26 cellular contexts compared by ENCODE assay signal in genomic region chr16:83070416-83071199, GRCh38.
"Had no signal": no experiment of that assay in that cellular context is flagged by ENCODE, and none has a peak within 500 bp of the region (broad histone marks: within the 10 kb centered on the region; RNA-seq: fewer than 3 reads in every experiment).

No MANE protein-coding gene starts in this region.

- H3K27me3 Mint-ChIP-seq: activated naive CD4-positive, alpha-beta T cell treated with anti-CD3 and anti-CD28 coated beads, Interleukin-2, amount 50 U/mL, for 24 hours had no signal

- H3K27me3 ChIP-seq: esophagus muscularis mucosa, heart right ventricle, left lung had no signal

- H3K9me3 ChIP-seq: esophagus muscularis mucosa, heart right ventricle, left lung, pancreas, psoas muscle, stomach had no signal

- H3K4me3 Mint-ChIP-seq: activated CD8-positive, alpha-beta T cell treated with anti-CD3 and anti-CD28 coated beads, Interleukin-2, amount 10 ng/mL, durations not matched to agents 7 days and 5 days; activated naive CD4-positive, alpha-beta T cell treated with anti-CD3 and anti-CD28 coated beads, Interleukin-2, amount 50 U/mL, for 24 hours; activated T-helper 1 cell treated with anti-CD3 and anti-CD28 coated beads, Interleukin-12 subunit alpha, Interleukin-12 subunit beta, Interleukin-2, Interleukin-4 antibody, amounts not matched to agents 30 ng/mL and 10 ng/mL and 1 ng/mL, durations not matched to agents 14 hours and 24 hours and 36 hours; brain; natural killer cell treated with Interleukin-12 subunit alpha and Interleukin-12 subunit beta and Interleukin-15 and Interleukin-18, amount 100 ng/mL, for 72 hours; stimulated activated effector memory CD8-positive, alpha-beta T cell treated with anti-CD3 and anti-CD28 coated beads, Interleukin-12 subunit alpha, Interleukin-12 subunit beta, amount 100 ng/mL, for 72 hours; type B pancreatic cell had no signal

- H3K27ac ChIP-seq: esophagus muscularis mucosa, heart right ventricle, left lung, pancreas, psoas muscle, stomach, WERI-Rb-1 had no signal

- H3K4me1 Mint-ChIP-seq: activated naive CD4-positive, alpha-beta T cell treated with anti-CD3 and anti-CD28 coated beads, Interleukin-2, amount 50 U/mL, for 24 hours; brain; stimulated activated effector memory CD8-positive, alpha-beta T cell treated with anti-CD3 and anti-CD28 coated beads, Interleukin-12 subunit alpha, Interleukin-12 subunit beta, amount 100 ng/mL, for 72 hours had no signal

- H3K36me3 Mint-ChIP-seq: activated naive CD4-positive, alpha-beta T cell treated with anti-CD3 and anti-CD28 coated beads, Interleukin-2, amount 50 U/mL, for 24 hours; brain; stimulated activated effector memory CD8-positive, alpha-beta T cell treated with anti-CD3 and anti-CD28 coated beads, Interleukin-12 subunit alpha, Interleukin-12 subunit beta, amount 100 ng/mL, for 72 hours; type B pancreatic cell had no signal

- H3K27ac Mint-ChIP-seq: activated CD8-positive, alpha-beta T cell treated with anti-CD3 and anti-CD28 coated beads, Interleukin-2, amount 10 ng/mL, durations not matched to agents 7 days and 5 days; activated naive CD4-positive, alpha-beta T cell treated with anti-CD3 and anti-CD28 coated beads, Interleukin-2, amount 50 U/mL, for 24 hours; activated T-helper 1 cell treated with anti-CD3 and anti-CD28 coated beads, Interleukin-12 subunit alpha, Interleukin-12 subunit beta, Interleukin-2, Interleukin-4 antibody, amounts not matched to agents 30 ng/mL and 10 ng/mL and 1 ng/mL, durations not matched to agents 14 hours and 24 hours and 36 hours; brain; natural killer cell treated with Interleukin-12 subunit alpha and Interleukin-12 subunit beta and Interleukin-15 and Interleukin-18, amount 100 ng/mL, for 72 hours; stimulated activated effector memory CD8-positive, alpha-beta T cell treated with anti-CD3 and anti-CD28 coated beads, Interleukin-12 subunit alpha, Interleukin-12 subunit beta, amount 100 ng/mL, for 72 hours; type B pancreatic cell had no signal

- ATAC-seq: activated CD8-positive, alpha-beta T cell treated with anti-CD3 and anti-CD28 coated beads, Interleukin-2, amount 10 ng/mL, durations not matched to agents 7 days and 5 days; heart right ventricle; left lung; natural killer cell treated with Interleukin-12 subunit alpha and Interleukin-12 subunit beta and Interleukin-15 and Interleukin-18, amount 100 ng/mL, for 72 hours; pancreas; psoas muscle; stimulated activated effector memory CD8-positive, alpha-beta T cell treated with anti-CD3 and anti-CD28 coated beads, Interleukin-12 subunit alpha, Interleukin-12 subunit beta, amount 100 ng/mL, for 72 hours had no signal

- H3K36me3 ChIP-seq: esophagus muscularis mucosa, heart right ventricle, left lung, pancreas, stomach, WERI-Rb-1 had no signal

- H3K9me3 Mint-ChIP-seq: activated naive CD4-positive, alpha-beta T cell treated with anti-CD3 and anti-CD28 coated beads, Interleukin-2, amount 50 U/mL, for 24 hours; brain; natural killer cell treated with Interleukin-12 subunit alpha and Interleukin-12 subunit beta and Interleukin-15 and Interleukin-18, amount 100 ng/mL, for 72 hours; stimulated activated effector memory CD8-positive, alpha-beta T cell treated with anti-CD3 and anti-CD28 coated beads, Interleukin-12 subunit alpha, Interleukin-12 subunit beta, amount 100 ng/mL, for 72 hours; type B pancreatic cell had no signal

- H3K4me1 ChIP-seq: esophagus muscularis mucosa, left lung, pancreas, psoas muscle, stomach had no signal

- DNase-seq: activated CD4-positive, alpha-beta T cell treated with anti-CD3 and anti-CD28 coated beads, Interleukin-2, amount 50 U/mL, for 1 hour; activated CD4-positive, CD25-positive, alpha-beta regulatory T cell treated with anti-CD3 and anti-CD28 coated beads, Interleukin-2, amount 50 U/mL, for 72 hours; activated CD8-positive, alpha-beta T cell treated with anti-CD3 and anti-CD28 coated beads, Interleukin-2, amount 10 ng/mL, durations not matched to agents 7 days and 5 days; activated gamma-delta T cell treated with Interleukin-2 at 50 U/mL for 16 hours; anterior cingulate cortex; effector CD4-positive, alpha-beta T cell; heart right ventricle; kidney; left lung; midbrain; pancreas; psoas muscle; right cardiac atrium; stimulated activated CD4-positive, alpha-beta T cell treated with anti-CD3 and anti-CD28 coated beads, Interleukin-2, amount 100 ng/mL, for 24 hours; stomach; T-helper 1 cell; WERI-Rb-1 had no signal

- FAIRE-seq: kidney, pancreas, TTC549 had no signal

- H3K4me3 ChIP-seq: esophagus muscularis mucosa, heart right ventricle, left lung, lung, pancreas, psoas muscle, stomach had no signal
